ENCODE assay signal across 15 cellular contexts in genomic region chr1:62954758-62955157, GRCh38.
DNase-seq lines count a peak whose midpoint lies in the region; ATAC-seq, FAIRE-seq and TF ChIP-seq lines count a peak whose summit lies in the region.
"Had no signal": no experiment of that assay in that cellular context is flagged by ENCODE, and none has a peak within 500 bp of the region (broad histone marks: within the 10 kb centered on the region; RNA-seq: fewer than 3 reads in every experiment).

No MANE protein-coding gene starts in this region.

- TF ChIP-seq EP300 in K562 (IDR thresholded peaks at IDR 0.05; ENCODE audit: low read length), result no peak

- H4K20me1 ChIP-seq in K562 (replicated peaks; ENCODE audit: control insufficient read depth, insufficient read depth, low read length), result no peaks in the 10 kb centered on the region

- peaks cover 34% of the 10 kb centered on the region for H3K27me3 Mint-ChIP-seq in activated CD4-positive, alpha-beta T cell treated with anti-CD3 and anti-CD28 coated beads for 36 hours

- H3K36me3 Mint-ChIP-seq in activated CD4-positive, alpha-beta T cell treated with anti-CD3 and anti-CD28 coated beads for 36 hours (ENCODE audit: low read depth), result no peaks in the 10 kb centered on the region
- H3K36me3 Mint-ChIP-seq: CD14-positive monocyte; CD8-positive, alpha-beta T cell had no signal

- H4K8ac ChIP-seq in neuronal stem cell (ENCODE audit: low read depth, low read length), result no peak overlapping the region

- H3K27ac Mint-ChIP-seq in activated CD4-positive, alpha-beta T cell treated with anti-CD3 and anti-CD28 coated beads for 36 hours, result no peak overlapping the region
- H3K27ac Mint-ChIP-seq: CD14-positive monocyte; CD8-positive, alpha-beta T cell had no signal

- H4K91ac ChIP-seq in neuronal stem cell (ENCODE audit: low read depth, low read length, poor library complexity), result no peak overlapping the region

- intact Hi-C loops in K562 (cut with micrococcal nuclease) (no loop called here), dorsolateral prefrontal cortex (cut with DNase I) (no loop called here)
- intact Hi-C loops in activated CD4-positive, alpha-beta T cell treated with anti-CD3 and anti-CD28 coated beads for 36 hours (cut with DNase I, micrococcal nuclease), result no loop called here

- H3K23ac ChIP-seq in neuronal stem cell (ENCODE audit: low read depth, low read length, poor library complexity), result no peak overlapping the region

- no peak overlapping the region for H3K14ac ChIP-seq in neuronal stem cell (ENCODE audit: low read length)

- no peaks in the 10 kb centered on the region for H3K4me1 ChIP-seq in K562 (replicated peaks in 1 of 2; ENCODE audit: control insufficient read depth in 2 of 2, insufficient read depth in 2 of 2, low read length in 2 of 2)
- H3K4me1 ChIP-seq in neuronal stem cell (ENCODE audit: control insufficient read depth in 2 of 2, insufficient read depth in 1 of 2, low read depth in 1 of 2, low read length in 2 of 2), result peaks cover 0 to 3% of the 10 kb centered on the region in 2 donors
- H3K4me1 ChIP-seq: A549 had no signal

- no peak overlapping the region for H2BK12ac ChIP-seq in neuronal stem cell (ENCODE audit: low read length)

- H3K4me3 ChIP-seq in HFF-Myc (replicated peaks; ENCODE audit: low read depth, low read length), result no peak overlapping the region
- H3K4me3 ChIP-seq in K562, result no peak overlapping the region
- no peak overlapping the region for H3K4me3 ChIP-seq in neuronal stem cell (ENCODE audit: low read length in 2 of 2)
- no peak overlapping the region for H3K4me3 ChIP-seq in dorsolateral prefrontal cortex
- H3K4me3 ChIP-seq: A549 had no signal

- CTCF ChIA-PET in K562 (lab: Yijun Ruan, JAX; ENCODE audit: low intra/inter-chr PET ratio), result no interaction called here
- CTCF ChIA-PET in activated CD4-positive, alpha-beta T cell treated with anti-CD3 and anti-CD28 coated beads for 36 hours (lab: Charles Lee), result no interaction called here

- TF ChIP-seq RAD21 in K562 (CRISPR knock-in tag; conservative IDR thresholded peaks at IDR 0.05 in 1 of 2, IDR thresholded peaks at IDR 0.05 in 1 of 2), result no peak

- H3K4ac ChIP-seq in neuronal stem cell (ENCODE audit: low read length), result no peak overlapping the region

- H3K27ac ChIP-seq in K562 (ENCODE audit: extremely low read depth, low read depth, low read length), result no peak overlapping the region
- no peak overlapping the region for H3K27ac ChIP-seq in neuronal stem cell (replicated peaks; ENCODE audit: low read length)
- no peak overlapping the region for H3K27ac ChIP-seq in dorsolateral prefrontal cortex
- H3K27ac ChIP-seq: A549 had no signal

- H2AFZ ChIP-seq in K562 (ENCODE audit: low read depth, low read length), result peak overlapping the region; percentile 71
- peak overlapping the region; percentile 46 for H2AFZ ChIP-seq in neuronal stem cell (ENCODE audit: low read length)

- no peaks in the 10 kb centered on the region for H3K4me1 Mint-ChIP-seq in activated CD4-positive, alpha-beta T cell treated with anti-CD3 and anti-CD28 coated beads for 36 hours
- H3K4me1 Mint-ChIP-seq: CD14-positive monocyte had no signal

- POLR2A ChIA-PET in K562 (lab: Yijun Ruan, JAX), result interaction anchor here (0.6 kb wide), 1 partner anchor 1746 kb away, joined by 3 read pairs; no protein-coding TSS in a partner anchor
- POLR2A ChIA-PET in activated CD4-positive, alpha-beta T cell treated with anti-CD3 and anti-CD28 coated beads for 36 hours (lab: Charles Lee), result no interaction called here

- H3K18ac ChIP-seq in neuronal stem cell (ENCODE audit: low read length), result no peak overlapping the region

- peak; percentile 6 for DNase-seq in ELR (ENCODE audit: low read depth)
- peak; percentile 5 for DNase-seq in HFF-Myc (ENCODE audit: extremely low read depth, low read depth)
- peak in 2 of 4 experiments; percentile 9 to 18 for DNase-seq in K562 (ENCODE audit: extremely low read depth in 1 of 4, low spot score in 3 of 4)
- no peak for DNase-seq in neuronal stem cell (ENCODE audit: low spot score)
- DNase-seq in dorsolateral prefrontal cortex, result no peak
- DNase-seq in SIG-M5 (lab: John Stamatoyannopoulos, UW), result no peak
- no peak for DNase-seq in activated CD4-positive, alpha-beta T cell treated with anti-CD3 and anti-CD28 coated beads for 36 hours
- DNase-seq: CD8-positive, alpha-beta T cell; COR-L47; DMS153; DMS79 treated with DMSO at 0.1 percent for 48 hours; H7 had no signal

- H2BK15ac ChIP-seq in neuronal stem cell (ENCODE audit: low read length), result no peak overlapping the region

- no peaks in the 10 kb centered on the region for H3K36me3 ChIP-seq in K562 (ENCODE audit: control insufficient read depth, insufficient read depth, low read length)
- no peaks in the 10 kb centered on the region for H3K36me3 ChIP-seq in neuronal stem cell (replicated peaks in 1 of 2; ENCODE audit: control insufficient read depth in 2 of 2, insufficient read depth in 2 of 2, low read length in 2 of 2)

- H3K79me2 ChIP-seq in K562 (ENCODE audit: control insufficient read depth, insufficient read depth, low read length), result no peaks in the 10 kb centered on the region

- TF ChIP-seq CTCF in HFF-Myc (IDR thresholded peaks at IDR 0.05; ENCODE audit: low read depth, low read length, missing control alignments) (no peak), K562 (IDR thresholded peaks at IDR 0.05 in 2 of 3, conservative IDR thresholded peaks at IDR 0.05 in 1 of 3; ENCODE audit: insufficient read depth in 2 of 3, low read depth in 1 of 3, low read length in 3 of 3) (no peak), dorsolateral prefrontal cortex (IDR thresholded peaks at IDR 0.05 in 54 of 56, conservative IDR thresholded peaks at IDR 0.05 in 2 of 56; ENCODE audit: low read depth in 1 of 56, partially characterized antibody in 56 of 56) (no peak)

- H3K79me1 ChIP-seq in neuronal stem cell (ENCODE audit: low read depth, low read length), result no peaks in the 10 kb centered on the region

- H3K9me3 Mint-ChIP-seq in activated CD4-positive, alpha-beta T cell treated with anti-CD3 and anti-CD28 coated beads for 36 hours (ENCODE audit: low read depth), result no peaks in the 10 kb centered on the region
- H3K9me3 Mint-ChIP-seq: CD8-positive, alpha-beta T cell had no signal

- no peak overlapping the region for H3K4me3 Mint-ChIP-seq in activated CD4-positive, alpha-beta T cell treated with anti-CD3 and anti-CD28 coated beads for 36 hours
- H3K4me3 Mint-ChIP-seq: CD14-positive monocyte; CD8-positive, alpha-beta T cell had no signal

- peak overlapping the region; percentile 18; the same call in 1 of the 2 replicates for H3K4me2 ChIP-seq in K562 (ENCODE audit: insufficient read depth, low read length)
- H3K4me2 ChIP-seq in neuronal stem cell (ENCODE audit: insufficient read depth, low read length, poor library complexity, severe bottlenecking), result no peak overlapping the region
- H3K4me2 ChIP-seq: A549 had no signal

- TF ChIP-seq POLR2A in K562 (conservative IDR thresholded peaks at IDR 0.05), result no peak

- H2AK5ac ChIP-seq in neuronal stem cell (ENCODE audit: low read depth, low read length), result no peak overlapping the region

- FAIRE-seq in K562 (lab: Jason Lieb, UNC), result no peak
- FAIRE-seq: A549, D721Med had no signal

- no peak for ATAC-seq in K562
- no peak for ATAC-seq in activated CD4-positive, alpha-beta T cell treated with anti-CD3 and anti-CD28 coated beads for 36 hours
- ATAC-seq: A549; CD8-positive, alpha-beta T cell had no signal

- in situ Hi-C loops in K562 (cut with MboI), result no loop called here

- H3K9me3 ChIP-seq in K562 (replicated peaks; ENCODE audit: control insufficient read depth, insufficient read depth, low read depth, low read length) (no peaks in the 10 kb centered on the region), neuronal stem cell (replicated peaks in 1 of 2; ENCODE audit: control insufficient read depth in 2 of 2, insufficient read depth in 1 of 2, low read depth in 1 of 2, low read length in 2 of 2) (no peaks in the 10 kb centered on the region)
- H3K9me3 ChIP-seq: A549 had no signal

- H3K9me1 ChIP-seq in K562 (ENCODE audit: control insufficient read depth, insufficient read depth, low read length), result no peaks in the 10 kb centered on the region

- no TSS peak for BruUV-seq in K562 (replicated peaks; lab: Mats Ljungman, UMichigan)

- H3K9ac ChIP-seq in K562 (ENCODE audit: insufficient read depth in 1 of 2, low read depth in 2 of 2, low read length in 2 of 2) (no peak overlapping the region), neuronal stem cell (ENCODE audit: low read depth, low read length, poor library complexity) (no peak overlapping the region)

- no peak overlapping the region for H2BK5ac ChIP-seq in neuronal stem cell (ENCODE audit: low read length)

- 2% methylated on average over 7 of the region's 7 CpGs for WGBS in K562 (ENCODE audit: insufficient coverage, low coverage, missing lambda C conversion rate)
- WGBS in neuronal stem cell (ENCODE audit: extremely low coverage in 2 of 2, insufficient read length in 2 of 2, insufficient replicate concordance in 1 of 2), 2 donors, result no CpG with 5 or more reads among the region's 7 CpGs

- no peak overlapping the region for H2BK120ac ChIP-seq in neuronal stem cell (ENCODE audit: low read depth, low read length)

- H3K27me3 ChIP-seq in K562 (ENCODE audit: control insufficient read depth in 2 of 2, insufficient read depth in 2 of 2, low read length in 2 of 2) (peaks cover 2 to 8% of the 10 kb centered on the region in 2 experiments; a peak in 3 of 5 replicates), neuronal stem cell (ENCODE audit: control insufficient read depth in 3 of 3, insufficient read depth in 3 of 3, low read depth in 1 of 3, low read length in 3 of 3) (peaks cover 0 to 1% (median 0%) of the 10 kb centered on the region in 3 experiments), dorsolateral prefrontal cortex (peaks cover 0 to 33% (median 3%) of the 10 kb centered on the region in 45 donors)

TF ChIP-seq in K562, 482 proteins besides CTCF, POLR2A, EP300 and RAD21 (continues in another document):
- TF ChIP-seq TOE1 (IDR thresholded peaks at IDR 0.05; ENCODE audit: borderline replicate concordance), result peak; percentile 77; the same call in 1 of the 2 replicates
- no peak for TF ChIP-seq TOE1 (CRISPR knock-in tag; IDR thresholded peaks at IDR 0.05; ENCODE audit: borderline replicate concordance, low read depth)
- no peak for TF ChIP-seq SMC3 (conservative IDR thresholded peaks at IDR 0.05; ENCODE audit: insufficient read depth, low read depth, low read length)
- no peak for TF ChIP-seq XRCC4 (IDR thresholded peaks at IDR 0.05; ENCODE audit: extremely low read depth, insufficient read depth, insufficient read length)
- peak; percentile 68 for TF ChIP-seq USF2 (CRISPR knock-in tag; IDR thresholded peaks at IDR 0.05)
- no peak for TF ChIP-seq ZC3H11A (IDR thresholded peaks at IDR 0.05; ENCODE audit: low read depth, low read length)
- TF ChIP-seq CBFA2T2 (conservative IDR thresholded peaks at IDR 0.05), result peak; percentile 41
- TF ChIP-seq CREM (IDR thresholded peaks at IDR 0.05; ENCODE audit: low read depth), result no peak

Comparison
In these comparisons a context has a peak if more than half of its experiments do, and no peak if none do; other contexts are left out.
1. DNase-seq: peak in ELR (single experiment) and HFF-Myc (single experiment); none in neuronal stem cell (single experiment), dorsolateral prefrontal cortex (0 of 10), SIG-M5 (single experiment) and activated CD4-positive, alpha-beta T cell treated with anti-CD3 and anti-CD28 coated beads for 36 hours (single experiment).